3 cellular contexts compared by ENCODE assay signal in genomic region chr7:8453535-8453934, GRCh38.
A peak's percentile ranks its signal among the peaks of the same experiment; 100 is the strongest.
TF ChIP-seq lines count a peak whose summit lies in the region.

No MANE protein-coding gene starts in this region.

TF ChIP-seq in HEK293, 187 proteins besides CTCF, POLR2A, EP300 and RAD21:
- TF ChIP-seq ZNF830 (tag by site-specific recombination; IDR thresholded peaks at IDR 0.05; ENCODE audit: low read depth) (no peak), ZNF146 (tag by site-specific recombination; IDR thresholded peaks at IDR 0.05) (0 out of 2 replicates have a peak, but pooled peaks have one; percentile 9), ZNF174 (tag by site-specific recombination; IDR thresholded peaks at IDR 0.05) (no peak)

TF ChIP-seq in K562, 482 proteins besides CTCF, POLR2A, EP300 and RAD21 (continues in another document):
- TF ChIP-seq MTA3 (IDR thresholded peaks at IDR 0.05; ENCODE audit: borderline replicate concordance) (no peak), ZNF274 (IDR thresholded peaks at IDR 0.05; ENCODE audit: borderline replicate concordance, low read depth, low read length) (no peak), AFF1 (IDR thresholded peaks at IDR 0.05; ENCODE audit: low read depth in 1 of 2, partially characterized antibody in 2 of 2) (no peak), PHTF2 (CRISPR knock-in tag; IDR thresholded peaks at IDR 0.05) (no peak), HMGXB4 (CRISPR knock-in tag; IDR thresholded peaks at IDR 0.05) (no peak)
- TF ChIP-seq, protein P1, sequence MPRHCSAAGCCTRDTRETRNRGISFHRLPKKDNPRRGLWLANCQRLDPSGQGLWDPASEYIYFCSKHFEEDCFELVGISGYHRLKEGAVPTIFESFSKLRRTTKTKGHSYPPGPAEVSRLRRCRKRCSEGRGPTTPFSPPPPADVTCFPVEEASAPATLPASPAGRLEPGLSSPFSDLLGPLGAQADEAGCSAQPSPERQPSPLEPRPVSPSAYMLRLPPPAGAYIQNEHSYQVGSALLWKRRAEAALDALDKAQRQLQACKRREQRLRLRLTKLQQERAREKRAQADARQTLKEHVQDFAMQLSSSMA (CRISPR knock-in tag; IDR thresholded peaks at IDR 0.05), result no peak

TF ChIP-seq in H1, 55 proteins besides CTCF, POLR2A, EP300 and RAD21:
- TF ChIP-seq KDM1A (IDR thresholded peaks at IDR 0.05; ENCODE audit: borderline replicate concordance, low read length) (peak; percentile 65; the same call in 1 of the 2 replicates), SIRT6 (IDR thresholded peaks at IDR 0.05; ENCODE audit: low read length) (no peak)
TF ChIP-seq in H1: peak in this region for 1.
